In genomic region chrX:7223271-7223670, GRCh38 we compare ENCODE assay signal across 16 cellular contexts.
"Had no signal": no experiment of that assay in that cellular context is flagged by ENCODE, and none has a peak within 500 bp of the region (broad histone marks: within the 10 kb centered on the region; RNA-seq: fewer than 3 reads in every experiment).

No MANE protein-coding gene starts in this region.

- H3K9me3 ChIP-seq: right atrium auricular region, tibial nerve, uterus had no signal

- H3K27ac Mint-ChIP-seq: activated naive CD4-positive, alpha-beta T cell treated with anti-CD3 and anti-CD28 coated beads, Interleukin-2, amount 10 ng/mL, durations not matched to agents 7 days and 5 days; mesothelial cell of epicardium; progenitor cell of endocrine pancreas had no signal

- H3K4me1 Mint-ChIP-seq: activated naive CD4-positive, alpha-beta T cell treated with anti-CD3 and anti-CD28 coated beads, Interleukin-2, amount 10 ng/mL, durations not matched to agents 7 days and 5 days had no signal

- ATAC-seq: esophagus mucosa had no signal

- H3K4me1 ChIP-seq: right atrium auricular region, tibial nerve, uterus had no signal

- H3K27me3 ChIP-seq: right atrium auricular region, tibial nerve, uterus had no signal

- DNase-seq: activated CD4-positive, alpha-beta T cell treated with anti-CD3 and anti-CD28 coated beads, Interleukin-2, amount 50 U/mL, for 48 hours; activated CD4-positive, CD25-positive, alpha-beta regulatory T cell treated with anti-CD3 and anti-CD28 coated beads, Interleukin-2, amount 50 U/mL, for 72 hours; activated naive CD4-positive, alpha-beta T cell treated with anti-CD3 and anti-CD28 coated beads, Interleukin-2, amount 10 ng/mL, durations not matched to agents 7 days and 5 days; activated T-cell treated with anti-CD3 and anti-CD28 coated beads, Interleukin-2, amount 50 U/mL, for 1 hour; stimulated activated CD4-positive, alpha-beta T cell treated with anti-CD3 and anti-CD28 coated beads, Interleukin-15, amount 100 ng/mL, for 24 hours; stimulated activated CD4-positive, alpha-beta T cell treated with anti-CD3 and anti-CD28 coated beads, Interleukin-4, amount 100 ng/mL, for 24 hours; stimulated activated naive CD4-positive, alpha-beta T cell; substantia nigra; uterus had no signal

- H3K27ac ChIP-seq: right atrium auricular region, skin epidermis, tibial nerve, uterus had no signal

- H3K36me3 Mint-ChIP-seq: activated naive CD4-positive, alpha-beta T cell treated with anti-CD3 and anti-CD28 coated beads, Interleukin-2, amount 10 ng/mL, durations not matched to agents 7 days and 5 days; mesothelial cell of epicardium had no signal

- H3K27me3 Mint-ChIP-seq: activated naive CD4-positive, alpha-beta T cell treated with anti-CD3 and anti-CD28 coated beads, Interleukin-2, amount 10 ng/mL, durations not matched to agents 7 days and 5 days; progenitor cell of endocrine pancreas had no signal

- H3K36me3 ChIP-seq: right atrium auricular region, tibial nerve, uterus had no signal

- H3K4me3 ChIP-seq: lung, right atrium auricular region, skin epidermis, tibial nerve, uterus had no signal

- H3K4me3 Mint-ChIP-seq: activated naive CD4-positive, alpha-beta T cell treated with anti-CD3 and anti-CD28 coated beads, Interleukin-2, amount 10 ng/mL, durations not matched to agents 7 days and 5 days; mesothelial cell of epicardium had no signal
